1 cellular context compared by ENCODE assay signal in genomic region chr11:8682219-8683114, GRCh38.
A peak's percentile ranks its signal among the peaks of the same experiment; 100 is the strongest.
TF ChIP-seq lines count a peak whose summit lies in the region.

Gene RPL27A, plus strand, starts transcription at chr11:8682792. Its CDS starts 22 bp downstream, at chr11:8682814.
Gene TRIM66, minus strand, starts transcription at chr11:8682665. Its CDS starts 10,391 bp downstream, at chr11:8672274.

TF ChIP-seq in GM12878, 131 proteins besides CTCF, POLR2A, EP300 and RAD21 (continued from another document):
- TF ChIP-seq SIN3A (IDR thresholded peaks at IDR 0.05; ENCODE audit: low read depth, low read length), result peak; percentile 88
- TF ChIP-seq SMAD1 (IDR thresholded peaks at IDR 0.05; ENCODE audit: low read depth, partially characterized antibody), result peak; percentile 92
- TF ChIP-seq CBX5 (IDR thresholded peaks at IDR 0.05; ENCODE audit: low read depth), result no peak; the same call in 1 of the 2 replicates
- TF ChIP-seq TAF1 (IDR thresholded peaks at IDR 0.05; ENCODE audit: borderline replicate concordance, low read depth, low read length), result peak; percentile 98
- TF ChIP-seq PAX5 (IDR thresholded peaks at IDR 0.05; ENCODE audit: borderline replicate concordance, low read depth, low read length), result peak; percentile 56; the same call in 1 of the 2 replicates
- no peak for TF ChIP-seq RFX5 (IDR thresholded peaks at IDR 0.05; ENCODE audit: low read depth, low read length)
- no peak for TF ChIP-seq SREBF2 (IDR thresholded peaks at IDR 0.05; ENCODE audit: low read length)
- peak; percentile 99 for TF ChIP-seq SMAD5 (IDR thresholded peaks at IDR 0.05; ENCODE audit: low read depth)
- no peak for TF ChIP-seq ZZZ3 (IDR thresholded peaks at IDR 0.05; ENCODE audit: control insufficient read depth, insufficient read length, low read depth)
- TF ChIP-seq TCF12 (IDR thresholded peaks at IDR 0.05; ENCODE audit: low read depth, low read length), result peak; percentile 77
- TF ChIP-seq MEF2B (IDR thresholded peaks at IDR 0.05; ENCODE audit: partially characterized antibody, poor library complexity, severe bottlenecking), result peak; percentile 72
- peak; percentile 42 for TF ChIP-seq SKIL (IDR thresholded peaks at IDR 0.05; ENCODE audit: low read depth, poor library complexity, severe bottlenecking)
- peak; percentile 82; the same call in 1 of the 2 replicates for TF ChIP-seq DPF2 (IDR thresholded peaks at IDR 0.05)
- peak; percentile 25 to 64; a peak in 1 of 4 replicates for TF ChIP-seq BHLHE40 (IDR thresholded peaks at IDR 0.05; ENCODE audit: borderline replicate concordance in 1 of 2, low read depth in 2 of 2, low read length in 1 of 2)
- TF ChIP-seq CHD2 (IDR thresholded peaks at IDR 0.05; ENCODE audit: borderline replicate concordance, low read depth, low read length), result peak; percentile 100
- TF ChIP-seq TCF7 (IDR thresholded peaks at IDR 0.05; ENCODE audit: borderline replicate concordance), result no peak
- peak; percentile 63 for TF ChIP-seq MYC (IDR thresholded peaks at IDR 0.05; ENCODE audit: insufficient read depth, insufficient read length, insufficient replicate concordance, low read length, severe bottlenecking)
- TF ChIP-seq YBX1 (IDR thresholded peaks at IDR 0.05), result no peak
- no peak for TF ChIP-seq KLF5 (IDR thresholded peaks at IDR 0.05; ENCODE audit: partially characterized antibody)
- TF ChIP-seq IKZF1 (conservative IDR thresholded peaks at IDR 0.05), result peak; percentile 72
- peak; percentile 99 for TF ChIP-seq POLR2AphosphoS5 (IDR thresholded peaks at IDR 0.05; ENCODE audit: low read length)
- TF ChIP-seq HCFC1 (IDR thresholded peaks at IDR 0.05; ENCODE audit: low read length), result peak; percentile 64
- TF ChIP-seq BCL11A (IDR thresholded peaks at IDR 0.05; ENCODE audit: low read depth, low read length), result no peak
- TF ChIP-seq ATF3 (IDR thresholded peaks at IDR 0.05; ENCODE audit: borderline replicate concordance, extremely low read depth, low read depth, low read length), result no peak
- peak in 1 of 2 experiments; percentile 16; a peak in 2 of 4 replicates for TF ChIP-seq IKZF2 (IDR thresholded peaks at IDR 0.05)
- peak; percentile 95 for TF ChIP-seq LARP7 (IDR thresholded peaks at IDR 0.05)
- TF ChIP-seq CUX1 (IDR thresholded peaks at IDR 0.05; ENCODE audit: insufficient replicate concordance, low read depth, low read length), result no peak
- TF ChIP-seq FOXK2 (IDR thresholded peaks at IDR 0.05), result peak; percentile 36; the same call in 1 of the 2 replicates
- TF ChIP-seq NFXL1 (IDR thresholded peaks at IDR 0.05; ENCODE audit: borderline replicate concordance), result no peak
- TF ChIP-seq POLR2AphosphoS2 (IDR thresholded peaks at IDR 0.05; ENCODE audit: low read depth, low read length), result peak; percentile 97
- no peak for TF ChIP-seq ASH2L (IDR thresholded peaks at IDR 0.05; ENCODE audit: borderline replicate concordance, low read depth)
- TF ChIP-seq ELK1 (IDR thresholded peaks at IDR 0.05; ENCODE audit: low read depth, low read length), result peak; percentile 95
- peak; percentile 54 for TF ChIP-seq RUNX3 (IDR thresholded peaks at IDR 0.05; ENCODE audit: low read length)
- no peak for TF ChIP-seq CEBPB (IDR thresholded peaks at IDR 0.05; ENCODE audit: borderline replicate concordance in 1 of 2, low read depth in 2 of 2, low read length in 2 of 2)
- peak; percentile 98 for TF ChIP-seq SPI1 (IDR thresholded peaks at IDR 0.05; ENCODE audit: borderline replicate concordance, insufficient read depth, low read depth, low read length)
- no peak for TF ChIP-seq EZH2 (IDR thresholded peaks at IDR 0.05; ENCODE audit: borderline replicate concordance, control insufficient read depth, low read depth, low read length)
- peak; percentile 85 for TF ChIP-seq ZBTB40 (IDR thresholded peaks at IDR 0.05; ENCODE audit: borderline replicate concordance)
- peak; percentile 72 for TF ChIP-seq RELB (IDR thresholded peaks at IDR 0.05; ENCODE audit: low read depth)
- peak; percentile 69; the same call in 1 of the 2 replicates for TF ChIP-seq IRF4 (IDR thresholded peaks at IDR 0.05; ENCODE audit: low read depth, low read length)
